ENCODE assay signal across 15 cellular contexts in the genomic region with DNA sequence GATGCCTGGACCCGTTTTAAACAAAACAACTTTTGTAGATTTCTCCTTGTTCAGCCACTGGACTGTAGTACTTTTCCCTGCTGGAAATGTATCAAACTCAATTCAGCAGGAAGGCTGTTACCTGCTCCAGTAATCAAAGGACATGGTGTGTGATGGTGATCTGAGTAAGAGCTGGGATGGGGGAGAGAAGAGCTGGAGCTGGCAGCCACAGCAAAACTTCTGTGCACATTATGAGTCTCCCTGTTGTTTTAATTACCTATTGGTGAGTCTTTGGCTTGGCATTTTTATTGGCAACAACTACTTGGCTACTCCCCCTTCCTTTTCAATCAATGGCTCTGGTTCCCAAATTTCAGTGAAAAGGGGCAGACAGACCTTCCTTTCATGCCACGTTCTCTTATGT. TPM values are rescaled to one million over a fixed set of nuclear protein-coding genes. Genes with fewer than 3 reads are reported as not detected.
DNase-seq lines count a peak whose midpoint lies in the region; ATAC-seq, FAIRE-seq and TF ChIP-seq lines count a peak whose summit lies in the region.
"Had no signal": no experiment of that assay in that cellular context is flagged by ENCODE, and none has a peak within 500 bp of the region (broad histone marks: within the 10 kb centered on the region; RNA-seq: fewer than 3 reads in every experiment).

No MANE protein-coding gene starts in this region.

- peak overlapping the region; percentile 12 for H3K4me2 ChIP-seq in mammary epithelial cell (ENCODE audit: insufficient read depth, low read depth, low read length)
- H3K4me2 ChIP-seq in mesenchymal stem cell (ENCODE audit: low read length, poor library complexity, severe bottlenecking) = no peak overlapping the region

- H3K27ac ChIP-seq in mammary epithelial cell (ENCODE audit: insufficient read depth, low read depth, low read length) = peak overlapping the region; percentile 86
- H3K27ac ChIP-seq in mesenchymal stem cell (ENCODE audit: low read length, poor library complexity, severe bottlenecking) = peak overlapping the region; percentile 87
- no peak overlapping the region for H3K27ac ChIP-seq in small intestine (ENCODE audit: low read depth in 1 of 2, low read length in 1 of 2)

- no peaks in the 10 kb centered on the region for H4K20me1 ChIP-seq in mammary epithelial cell (ENCODE audit: insufficient read depth, low read length)

- no peak overlapping the region for H3K4ac ChIP-seq in mesenchymal stem cell (ENCODE audit: low read depth in 1 of 2, low read length in 2 of 2)

- no peaks in the 10 kb centered on the region for H3K9me3 ChIP-seq in mammary epithelial cell (replicated peaks; ENCODE audit: insufficient read depth, low read length)
- H3K9me3 ChIP-seq in mesenchymal stem cell (ENCODE audit: control insufficient read depth, low read length) = no peaks in the 10 kb centered on the region
- H3K9me3 ChIP-seq in small intestine (ENCODE audit: control insufficient read depth, low read depth) = no peaks in the 10 kb centered on the region

- DNase-seq in AG20443 (ENCODE audit: low spot score) = peak; percentile 22
- DNase-seq in LHCN-M2 (ENCODE audit: low read depth) = peak; percentile 52
- peak; percentile 82 for DNase-seq in mammary epithelial cell
- DNase-seq in mesenchymal stem cell = no peak
- no peak for DNase-seq in small intestine
- no peak for DNase-seq in retina
- DNase-seq in GM12891 (ENCODE audit: insufficient read length, low spot score) = no peak
- DNase-seq: activated CD8-positive, alpha-beta T cell treated with anti-CD3 and anti-CD28 coated beads, Interleukin-2, amount 10 ng/mL, durations not matched to agents 7 days and 5 days; cortex of kidney; Kasumi-1; left ventricle myocardium superior; naive B cell; NCI-H1694; substantia nigra had no signal

- no peak overlapping the region for H3K9ac ChIP-seq in mammary epithelial cell (ENCODE audit: insufficient read depth, low read length)
- peak overlapping the region; percentile 78 for H3K9ac ChIP-seq in mesenchymal stem cell (ENCODE audit: low read length)

- BruUV-seq in mammary epithelial cell (replicated peaks; lab: Mats Ljungman, UMichigan) = no TSS peak

- H3K4me3 ChIP-seq in mammary epithelial cell (replicated peaks in 1 of 3; ENCODE audit: insufficient read depth in 1 of 3, low read depth in 2 of 3, low read length in 3 of 3) (no peak overlapping the region), mesenchymal stem cell (ENCODE audit: insufficient read depth in 1 of 2, low read depth in 1 of 2, low read length in 2 of 2) (no peak overlapping the region), small intestine (ENCODE audit: low read depth in 1 of 2, low read length in 2 of 2) (no peak overlapping the region)

- H3K79me2 ChIP-seq in mammary epithelial cell (ENCODE audit: insufficient read depth, low read length) = no peaks in the 10 kb centered on the region

- no peak overlapping the region for H2BK12ac ChIP-seq in mesenchymal stem cell (ENCODE audit: low read length in 2 of 2)

- CTCF ChIA-PET in mammary epithelial cell (lab: Charles Lee; ENCODE audit: low non-redundant PET) = no interaction called here

- H2BK120ac ChIP-seq in mesenchymal stem cell (ENCODE audit: low read depth, low read length) = no peak overlapping the region

- H2BK5ac ChIP-seq in mesenchymal stem cell (ENCODE audit: low read depth, low read length, poor library complexity, severe bottlenecking) = no peak overlapping the region

- no peak overlapping the region for H2BK15ac ChIP-seq in mesenchymal stem cell (ENCODE audit: low read depth, poor library complexity, severe bottlenecking)

- peaks cover 4% of the 10 kb centered on the region for H3K79me1 ChIP-seq in mesenchymal stem cell (replicated peaks; ENCODE audit: low read length, poor library complexity, severe bottlenecking)

- no peak overlapping the region for H3K23ac ChIP-seq in mesenchymal stem cell (ENCODE audit: low read length in 2 of 2)

- no peak for TF ChIP-seq POLR2A in GM12891 (IDR thresholded peaks at IDR 0.05; ENCODE audit: low read depth, low read length)

- H4K91ac ChIP-seq in mesenchymal stem cell (ENCODE audit: low read length) = no peak overlapping the region

- no peak overlapping the region for H3K14ac ChIP-seq in mesenchymal stem cell (ENCODE audit: low read length in 2 of 2)

- peaks cover 28% of the 10 kb centered on the region for H3K4me1 ChIP-seq in mammary epithelial cell (ENCODE audit: insufficient read depth, low read length)
- peaks cover 6% of the 10 kb centered on the region for H3K4me1 ChIP-seq in mesenchymal stem cell (ENCODE audit: control insufficient read depth, insufficient read depth, low read depth, low read length)
- H3K4me1 ChIP-seq in small intestine (ENCODE audit: control insufficient read depth in 2 of 2, insufficient read depth in 1 of 2, low read depth in 1 of 2, low read length in 1 of 2) = no peaks in the 10 kb centered on the region

- in situ Hi-C loops in mammary epithelial cell (cut with MboI; ENCODE audit: low sequenced_read_pairs in 2 of 2) = no loop called here

- no peak for ATAC-seq in GM21360 (IDR thresholded peaks at IDR 0.05; ENCODE audit: unreplicated experiment)
- ATAC-seq: activated CD8-positive, alpha-beta T cell treated with anti-CD3 and anti-CD28 coated beads, Interleukin-2, amount 10 ng/mL, durations not matched to agents 7 days and 5 days had no signal

- no peak overlapping the region for H4K8ac ChIP-seq in mesenchymal stem cell (ENCODE audit: low read length)

- no peak for TF ChIP-seq CTCF in mammary epithelial cell (conservative IDR thresholded peaks at IDR 0.05 in 1 of 2, IDR thresholded peaks at IDR 0.05 in 1 of 2; ENCODE audit: extremely low read depth in 1 of 2, insufficient read depth in 1 of 2, low read depth in 1 of 2, low read length in 2 of 2)

- WGBS in mammary epithelial cell (ENCODE audit: low coverage, missing lambda C conversion rate) = 59% methylated on average over 2 of the region's 2 CpGs
- 89% methylated on average over 1 of the region's 2 CpGs for WGBS in mesenchymal stem cell
- 75 to 85% (median 76%) methylated on average over 2 of the region's 2 CpGs for WGBS in small intestine, 3 donors

- dilution Hi-C loops in mammary epithelial cell (cut with HindIII; ENCODE audit: low sequenced_read_pairs) = no loop called here

- H3K27me3 ChIP-seq in mammary epithelial cell (ENCODE audit: insufficient read depth, low read length) (no peaks in the 10 kb centered on the region), mesenchymal stem cell (ENCODE audit: control insufficient read depth in 1 of 2, insufficient read depth in 1 of 2, low read length in 2 of 2) (no peaks in the 10 kb centered on the region), small intestine (ENCODE audit: control insufficient read depth in 2 of 2, insufficient read depth in 2 of 2, low read length in 2 of 2) (no peaks in the 10 kb centered on the region)

- H2AFZ ChIP-seq in mammary epithelial cell (ENCODE audit: low read depth, low read length) (peak overlapping the region; percentile 43), mesenchymal stem cell (ENCODE audit: low read depth, low read length) (no peak overlapping the region)

- no peak overlapping the region for H2AK5ac ChIP-seq in mesenchymal stem cell (ENCODE audit: low read length, severe bottlenecking)

- FAIRE-seq in small intestine (lab: Jason Lieb, UNC) = no peak
- no peak for FAIRE-seq in GM12891 (lab: Jason Lieb, UNC)

- H3K36me3 ChIP-seq in mammary epithelial cell (ENCODE audit: insufficient read depth, low read length) = no peaks in the 10 kb centered on the region
- H3K36me3 ChIP-seq in mesenchymal stem cell (ENCODE audit: control insufficient read depth in 1 of 2, insufficient read depth in 2 of 2, low read depth in 1 of 2, low read length in 2 of 2) = peaks cover 3 to 12% of the 10 kb centered on the region in 2 experiments
- no peaks in the 10 kb centered on the region for H3K36me3 ChIP-seq in small intestine (ENCODE audit: control insufficient read depth in 2 of 2, insufficient read depth in 2 of 2, low read length in 2 of 2)

- intact Hi-C loops in mammary epithelial cell (cut with micrococcal nuclease) = no loop called here

- H3K18ac ChIP-seq in mesenchymal stem cell (ENCODE audit: low read depth in 1 of 2, low read length in 2 of 2) = no peak overlapping the region

TF ChIP-seq in GM12891, 5 proteins besides CTCF, POLR2A, EP300 and RAD21:
- TF ChIP-seq POLR2AphosphoS5 (IDR thresholded peaks at IDR 0.05; ENCODE audit: low read depth, low read length) (no peak), POU2F2 (IDR thresholded peaks at IDR 0.05; ENCODE audit: low read depth, low read length) (no peak), TAF1 (IDR thresholded peaks at IDR 0.05; ENCODE audit: low read depth, low read length) (no peak), PAX5 (IDR thresholded peaks at IDR 0.05; ENCODE audit: insufficient read depth, low read length, severe bottlenecking) (no peak), SPI1 (IDR thresholded peaks at IDR 0.05; ENCODE audit: low read depth, low read length) (no peak)
TF ChIP-seq in GM12891: peak in this region for 0.

RNA-seq across cellular contexts. Expression of a gene that starts 9.7 kb away (rescaled TPM):
- total RNA-seq in LHCN-M2 (2014; rRNA removed) (90.2 and 90.5 TPM in 2 replicates), mammary epithelial cell (10 to 100 TPM in 1 of 2 donors, 1 to 10 TPM in 1; 4.0 to 18.0 TPM)
- polyA plus RNA-seq in LHCN-M2 (2012) = 167 TPM
- polyA plus RNA-seq in mammary epithelial cell (4.8 TPM), small intestine (10 to 100 TPM in 1 of 3 donors, 1 to 10 TPM in 2; 1.8 to 16.0 (median 4.1) TPM)
- polyA minus RNA-seq in mammary epithelial cell = 2.7 TPM
- polyA plus RNA-seq in mesenchymal stem cell (2013, experiment 1 of 2) = 303 TPM
- polyA plus RNA-seq in mesenchymal stem cell (2013, experiment 2 of 2) = 305 TPM
- 20.6 TPM for polyA plus RNA-seq in GM12891 (2012; ENCODE audit: low read depth, missing spikeins)

Comparison
In these comparisons a context has a peak if more than half of its experiments do, and no peak if none do; other contexts are left out.
1. DNase-seq: peak in AG20443 (single experiment), LHCN-M2 (single experiment) and mammary epithelial cell (single experiment); none in mesenchymal stem cell (single experiment), small intestine (single experiment), retina (single experiment) and GM12891 (single experiment).
2. H3K27ac ChIP-seq: peak in mammary epithelial cell (single experiment) and mesenchymal stem cell (single experiment); none in small intestine (0 of 2).